In the genomic region with DNA sequence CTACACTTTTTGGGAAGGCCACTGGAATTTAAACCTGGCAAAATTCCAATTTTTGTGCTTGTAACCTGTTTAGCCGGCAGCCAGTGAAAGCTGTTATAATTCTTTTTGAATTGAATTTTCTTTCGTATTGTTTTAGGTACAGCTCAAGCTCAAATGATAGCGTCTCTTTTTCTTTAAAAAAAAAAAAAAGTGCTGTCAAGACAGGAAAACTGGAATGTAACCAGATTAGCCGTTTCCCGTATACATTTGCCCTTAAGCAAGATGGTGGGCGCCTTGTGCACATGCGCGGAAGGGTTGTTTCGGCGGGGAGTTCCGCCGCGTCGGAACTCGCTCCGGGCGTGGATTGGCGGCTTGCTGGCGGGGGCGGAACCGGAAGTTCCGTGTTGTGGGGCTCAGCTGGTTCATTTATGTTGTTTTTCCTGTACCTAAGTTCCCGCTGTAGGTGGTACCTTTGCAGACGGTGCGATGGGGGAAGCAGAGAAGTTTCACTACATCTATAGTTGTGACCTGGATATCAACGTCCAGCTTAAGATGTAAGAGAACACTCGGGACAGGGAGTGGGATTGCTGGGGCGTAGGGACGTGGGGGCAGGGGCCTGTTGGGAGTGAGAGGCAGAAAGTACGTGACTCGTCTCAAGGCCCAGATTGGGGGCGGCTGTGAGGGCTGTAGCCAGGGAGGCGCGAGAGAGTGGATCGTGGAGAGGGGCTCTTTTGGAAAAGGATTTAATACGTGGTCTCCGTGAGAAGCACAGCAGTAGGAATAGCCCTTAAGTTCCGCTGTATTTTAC, we compare ENCODE assay signal across 8 cellular contexts. TPM values are rescaled to one million over a fixed set of nuclear protein-coding genes. Genes with fewer than 3 reads are reported as not detected.
DNase-seq lines count a peak whose midpoint lies in the region; ATAC-seq and TF ChIP-seq lines count a peak whose summit lies in the region.

A gene (plus strand): TSS at position 408 of the 787 bp plus-strand sequence. CDS start 58 bp downstream, at position 466.

- peak within 1 kb of the TSS; percentile 97 to 98 for H3K27ac Mint-ChIP-seq in natural killer cell treated with Interleukin-12 subunit alpha and Interleukin-12 subunit beta and Interleukin-15 and Interleukin-18, amount 100 ng/mL, for 72 hours

- DNase-seq in ELF-1 (ENCODE audit: low read depth, low spot score) (peak; percentile 98), H7 (peak; percentile 88), M059J (ENCODE audit: low read depth) (peak; percentile 96), SHP77 (lab: John Stamatoyannopoulos, UW) (peak; percentile 94 to 96), fibroblast of pulmonary artery (ENCODE audit: low read depth) (peak; percentile 99)
- DNase-seq in activated effector memory CD4-positive, alpha-beta T cell treated with Interleukin-2 at 50 U/mL for 16 hours, result peak; percentile 96
- DNase-seq in natural killer cell treated with Interleukin-12 subunit alpha and Interleukin-12 subunit beta and Interleukin-15 and Interleukin-18, amount 100 ng/mL, for 72 hours (ENCODE audit: low spot score), result peak; percentile 96
- DNase-seq in stimulated activated naive CD8-positive, alpha-beta T cell treated with anti-CD3 and anti-CD28 coated beads, Interleukin-15, Interleukin-2, amounts not matched to agents 100 U/mL and 50 U/mL, for 24 hours, result peak; percentile 96

- peak within 1 kb of the TSS; percentile 100 for H3K4me3 Mint-ChIP-seq in natural killer cell treated with Interleukin-12 subunit alpha and Interleukin-12 subunit beta and Interleukin-15 and Interleukin-18, amount 100 ng/mL, for 72 hours

- peaks cover 17% of the 10 kb centered on the region for H3K36me3 Mint-ChIP-seq in natural killer cell treated with Interleukin-12 subunit alpha and Interleukin-12 subunit beta and Interleukin-15 and Interleukin-18, amount 100 ng/mL, for 72 hours

- H3K36me3 ChIP-seq in H7 (replicated peaks; ENCODE audit: control insufficient read depth, insufficient read depth, low read length), result peaks cover 4% of the 10 kb centered on the region

- H3K4me3 ChIP-seq in H7 (ENCODE audit: insufficient read depth, low read depth, low read length) (peak within 1 kb of the TSS; percentile 70), fibroblast of pulmonary artery (replicated peaks; ENCODE audit: low read depth, low read length) (peak within 1 kb of the TSS; percentile 80)

- no peak for TF ChIP-seq CTCF in fibroblast of pulmonary artery (IDR thresholded peaks at IDR 0.05; ENCODE audit: low read length, missing control alignments)

- peaks cover 0 to 8% of the 10 kb centered on the region in 2 donors for H3K27me3 Mint-ChIP-seq in natural killer cell treated with Interleukin-12 subunit alpha and Interleukin-12 subunit beta and Interleukin-15 and Interleukin-18, amount 100 ng/mL, for 72 hours

- no peaks in the 10 kb centered on the region for H3K9me3 Mint-ChIP-seq in natural killer cell treated with Interleukin-12 subunit alpha and Interleukin-12 subunit beta and Interleukin-15 and Interleukin-18, amount 100 ng/mL, for 72 hours

- ATAC-seq in natural killer cell treated with Interleukin-12 subunit alpha and Interleukin-12 subunit beta and Interleukin-15 and Interleukin-18, amount 100 ng/mL, for 72 hours, result peak; percentile 98
- peak; percentile 93 for ATAC-seq in stimulated activated naive CD8-positive, alpha-beta T cell treated with anti-CD3 and anti-CD28 coated beads, Interleukin-15, Interleukin-2, amounts not matched to agents 100 U/mL and 50 U/mL, for 24 hours

- no peaks in the 10 kb centered on the region for H3K27me3 ChIP-seq in H7 (ENCODE audit: control insufficient read depth, insufficient read depth, low read length)

- peaks cover 24 to 30% of the 10 kb centered on the region in 2 donors for H3K4me1 Mint-ChIP-seq in natural killer cell treated with Interleukin-12 subunit alpha and Interleukin-12 subunit beta and Interleukin-15 and Interleukin-18, amount 100 ng/mL, for 72 hours (ENCODE audit: low read depth in 2 of 2)

RNA-seq across cellular contexts. Expression of the gene that starts here (rescaled TPM):
- 23.0 and 27.2 TPM in 2 replicates for total RNA-seq in H7 (2014; rRNA removed; shearing (Covaris generic))
- 62.1 and 67.3 TPM in 2 replicates for total RNA-seq in M059J (2014; rRNA removed; shearing (Covaris generic))
- total RNA-seq in natural killer cell treated with Interleukin-12 subunit alpha and Interleukin-12 subunit beta and Interleukin-15 and Interleukin-18, amount 100 ng/mL, for 72 hours, result 10 to 100 TPM; 56.3 to 74.4 TPM

Comparison
In these comparisons a context has a peak if more than half of its experiments do, and no peak if none do; other contexts are left out.
1. Peak in every context shown above with its lines: DNase-seq, ATAC-seq and H3K4me3 ChIP-seq.